Comparison of ENCODE assay signal across 8 cellular contexts in genomic region chr3:192915306-192915705, GRCh38. TPM values are rescaled to one million over a fixed set of nuclear protein-coding genes. Genes with fewer than 3 reads are reported as not detected.
A peak's percentile ranks its signal among the peaks of the same experiment; 100 is the strongest.
DNase-seq lines count a peak whose midpoint lies in the region; ATAC-seq, FAIRE-seq and TF ChIP-seq lines count a peak whose summit lies in the region.

No MANE protein-coding gene starts in this region.

- H3K9me3 ChIP-seq in A549 (no peaks in the 10 kb centered on the region), T-helper 17 cell (ENCODE audit: control insufficient read depth, low read length, poor library complexity, severe bottlenecking) (no peaks in the 10 kb centered on the region), gastroesophageal sphincter (no peaks in the 10 kb centered on the region)

- H3K4me1 Mint-ChIP-seq in T-helper 17 cell: peaks cover 33% of the 10 kb centered on the region

- H3K36me3 Mint-ChIP-seq in T-helper 17 cell (ENCODE audit: low read depth): peaks cover 5% of the 10 kb centered on the region

- no peak for ATAC-seq in A549
- no peak for ATAC-seq in T-helper 17 cell
- no peak for ATAC-seq in HG02588 (IDR thresholded peaks at IDR 0.05; ENCODE audit: unreplicated experiment)
- ATAC-seq in gastroesophageal sphincter: no peak

- peak; percentile 43 to 50; a peak in 3 of 5 replicates for TF ChIP-seq RAD21 in A549 (conservative IDR thresholded peaks at IDR 0.05 in 1 of 2, IDR thresholded peaks at IDR 0.05 in 1 of 2)
- TF ChIP-seq RAD21 in Ishikawa (IDR thresholded peaks at IDR 0.05; ENCODE audit: low read depth): peak; percentile 17; the same call in 1 of the 2 replicates

- DNase-seq in A549 (ENCODE audit: low read depth in 1 of 2, low spot score in 1 of 2) (peak in 1 of 2 experiments; percentile 61), T-helper 17 cell (no peak), iPS-NIHi7 (ENCODE audit: extremely low spot score) (peak; percentile 49), activated gamma-delta T cell (lab: John Stamatoyannopoulos, UW) (no peak)

- peaks cover 32% of the 10 kb centered on the region for H3K4me1 ChIP-seq in A549
- peaks cover 0 to 47% (median 2%) of the 10 kb centered on the region in 3 donors for H3K4me1 ChIP-seq in gastroesophageal sphincter

- FAIRE-seq in A549 (lab: Jason Lieb, UNC): no peak

- CTCF ChIA-PET in A549 (lab: Yijun Ruan, JAX): interaction anchor here (0.5 to 3.0 kb wide), 10 partner anchors 8 to 521 kb away, joined by 3 to 22 read pairs (median 3); no protein-coding TSS in a partner anchor

- H3K27ac ChIP-seq in A549 (peak overlapping the region in 1 of 2 experiments; percentile 48; a peak in 2 of 6 replicates), gastroesophageal sphincter (no peak overlapping the region)

- POLR2A ChIA-PET in A549 (lab: Yijun Ruan, JAX): interaction anchor here (1.0 kb wide), 1 partner anchor 22 kb away, joined by 4 read pairs; no protein-coding TSS in a partner anchor

- 49% methylated on average over 3 of the region's 3 CpGs for WGBS in A549 (ENCODE audit: missing lambda C conversion rate)
- 41 to 52% methylated on average over 3 of the region's 3 CpGs for WGBS in gastroesophageal sphincter (ENCODE audit: low coverage in 1 of 2), 2 donors

- H3K27me3 ChIP-seq in gastroesophageal sphincter: no peaks in the 10 kb centered on the region

- H3K36me3 ChIP-seq in gastroesophageal sphincter: no peaks in the 10 kb centered on the region

- H3K4me2 ChIP-seq in A549: peak overlapping the region; percentile 98

- H3K27me3 Mint-ChIP-seq in T-helper 17 cell: peaks cover 43% of the 10 kb centered on the region

- peak overlapping the region; percentile 99 for H3K4me3 Mint-ChIP-seq in T-helper 17 cell

- H3K4me3 ChIP-seq in A549 (no peak overlapping the region; the same call in 2 of the 3 replicates), gastroesophageal sphincter (peak overlapping the region in 1 of 2 donors; percentile 81)

- TF ChIP-seq CTCF in A549 (IDR thresholded peaks at IDR 0.05) (no peak), GM12874 (IDR thresholded peaks at IDR 0.05; ENCODE audit: insufficient read depth, low read depth, low read length) (peak; percentile 46; the same call in 1 of the 2 replicates), gastroesophageal sphincter (IDR thresholded peaks at IDR 0.05) (peak in 1 of 4 experiments; percentile 39)

- TF ChIP-seq EP300 in A549 (IDR thresholded peaks at IDR 0.05): no peak
- TF ChIP-seq EP300 in Ishikawa (IDR thresholded peaks at IDR 0.05; ENCODE audit: borderline replicate concordance): no peak
- no peak for TF ChIP-seq EP300 in gastroesophageal sphincter (IDR thresholded peaks at IDR 0.05)

- TF ChIP-seq POLR2A in A549 (IDR thresholded peaks at IDR 0.05; ENCODE audit: low read length) (no peak), gastroesophageal sphincter (IDR thresholded peaks at IDR 0.05) (no peak)

- H3K27ac Mint-ChIP-seq in T-helper 17 cell: peak overlapping the region; percentile 98

TF ChIP-seq in A549, 52 proteins besides CTCF, POLR2A, EP300 and RAD21 (continues in another document):
- TF ChIP-seq CEBPB (IDR thresholded peaks at IDR 0.05) (no peak), CHD4 (IDR thresholded peaks at IDR 0.05; ENCODE audit: borderline replicate concordance) (no peak), JUNB (IDR thresholded peaks at IDR 0.05) (no peak), FOXS1 (CRISPR knock-in tag; IDR thresholded peaks at IDR 0.05) (no peak), RCOR1 (IDR thresholded peaks at IDR 0.05; ENCODE audit: low read depth, low read length) (no peak), ZC3H11A (IDR thresholded peaks at IDR 0.05) (no peak), TFCP2L1 (CRISPR knock-in tag; IDR thresholded peaks at IDR 0.05) (no peak), NPAS2 (CRISPR knock-in tag; IDR thresholded peaks at IDR 0.05; ENCODE audit: borderline replicate concordance) (no peak), EHMT2 (IDR thresholded peaks at IDR 0.05; ENCODE audit: low read depth) (no peak), CBX2 (IDR thresholded peaks at IDR 0.05; ENCODE audit: borderline replicate concordance, low read depth) (no peak), NR3C1 (IDR thresholded peaks at IDR 0.05) (no peak), HOXB13 (CRISPR knock-in tag; IDR thresholded peaks at IDR 0.05; ENCODE audit: low read depth) (no peak), PBX3 (IDR thresholded peaks at IDR 0.05) (no peak), BCL3 (IDR thresholded peaks at IDR 0.05) (no peak)

TF ChIP-seq in Ishikawa, 13 proteins besides CTCF, POLR2A, EP300 and RAD21:
- TF ChIP-seq FOXM1 (IDR thresholded peaks at IDR 0.05; ENCODE audit: borderline replicate concordance, low read depth): no peak
- TF ChIP-seq ZBTB7A (IDR thresholded peaks at IDR 0.05; ENCODE audit: low read depth): no peak
- no peak for TF ChIP-seq EGR1 (IDR thresholded peaks at IDR 0.05)
- TF ChIP-seq REST (IDR thresholded peaks at IDR 0.05; ENCODE audit: low read depth): no peak
- TF ChIP-seq USF1 (IDR thresholded peaks at IDR 0.05): no peak
- no peak for TF ChIP-seq TAF1 (IDR thresholded peaks at IDR 0.05; ENCODE audit: low read depth)
- no peak for TF ChIP-seq YY1 (IDR thresholded peaks at IDR 0.05; ENCODE audit: low read depth)
- TF ChIP-seq MAX (IDR thresholded peaks at IDR 0.05): no peak
- TF ChIP-seq TEAD4 (IDR thresholded peaks at IDR 0.05): no peak
- no peak for TF ChIP-seq NFIC (IDR thresholded peaks at IDR 0.05)
- TF ChIP-seq TCF12 (IDR thresholded peaks at IDR 0.05; ENCODE audit: low read depth): no peak
- no peak for TF ChIP-seq CREB1 (IDR thresholded peaks at IDR 0.05; ENCODE audit: low read depth)
TF ChIP-seq in Ishikawa: peak in this region for 0.

RNA-seq across cellular contexts. Expression of gene MB21D2, which starts 2.4 kb away (rescaled TPM):
- polyA plus RNA-seq in A549 (2011; rRNA removed) (6.6 and 7.5 TPM in 2 replicates), A549 (2017; fragmentation: RNase III; extraction: RNeasy Plus Mini Kit Qiagen cat#74134 plus additional on column Dnase treatment) (4.8 to 5.5 TPM (median 5.4 TPM) in 3 replicates)
- polyA plus RNA-seq in A549 (2012; cell fraction: cytosol; rRNA removed): 3.3 and 4.3 TPM in 2 replicates
- polyA plus RNA-seq in A549 (2012; cell fraction: nucleus; rRNA removed): 4.5 and 5.0 TPM in 2 replicates
- 12.8 and 14.4 TPM in 2 replicates for polyA minus RNA-seq in A549 (2011; rRNA and poly(A)+ RNA removed)
- total RNA-seq in T-helper 17 cell (10 to 100 TPM; 10.1 to 12.3 TPM), gastroesophageal sphincter (10 to 100 TPM in 1 of 4 donors, 1 to 10 TPM in 3; 7.0 to 11.5 (median 9.3) TPM)
